Comparison of ENCODE assay signal across 9 cellular contexts in the genomic region with DNA sequence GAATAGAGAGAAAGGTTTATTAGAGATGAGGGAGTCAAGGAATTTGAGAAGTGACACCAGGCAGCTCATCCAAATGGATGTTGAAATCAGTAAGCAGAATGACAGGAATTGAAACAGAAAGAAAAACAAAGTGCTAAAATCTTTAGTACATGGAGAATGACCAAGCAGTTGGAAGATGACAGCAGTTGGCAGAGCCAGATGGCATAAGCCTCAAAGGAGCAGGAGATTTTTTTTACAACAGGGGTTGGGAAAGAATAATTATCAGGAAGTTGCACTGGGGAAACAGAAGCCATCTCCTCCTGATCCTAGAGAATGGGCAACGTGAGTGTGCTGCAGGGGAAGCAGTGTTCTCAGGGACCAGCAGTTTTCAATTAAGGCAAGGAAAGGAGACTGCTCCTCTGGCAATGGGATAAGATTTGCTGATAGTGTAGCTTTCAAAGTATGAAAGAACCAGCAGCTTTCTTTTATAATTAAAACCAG. TPM values are rescaled to one million over a fixed set of nuclear protein-coding genes. Genes with fewer than 3 reads are reported as not detected.
A peak's percentile ranks its signal among the peaks of the same experiment; 100 is the strongest.
DNase-seq lines count a peak whose midpoint lies in the region; ATAC-seq and TF ChIP-seq lines count a peak whose summit lies in the region.
"Had no signal": no experiment of that assay in that cellular context is flagged by ENCODE, and none has a peak within 500 bp of the region (broad histone marks: within the 10 kb centered on the region; RNA-seq: fewer than 3 reads in every experiment).

No MANE protein-coding gene starts in this region.

- H3F3A ChIP-seq in PC-9 (ENCODE audit: insufficient read depth, low read depth): no peaks in the 10 kb centered on the region

- H3K9me2 ChIP-seq in PC-9 (ENCODE audit: insufficient read depth): no peaks in the 10 kb centered on the region

- no peak overlapping the region for H2BK120ac ChIP-seq in mesenchymal stem cell (ENCODE audit: low read depth, low read length)

- no peak overlapping the region for H2AK5ac ChIP-seq in mesenchymal stem cell (ENCODE audit: low read length, severe bottlenecking)

- intact Hi-C loops in PC-9 (cut with micrococcal nuclease; ENCODE audit: unreplicated experiment): no loop called here

- CTCF ChIA-PET in PC-9 (lab: Charles Lee): no interaction called here

- H4K8ac ChIP-seq in mesenchymal stem cell (ENCODE audit: low read length): no peak overlapping the region

- no peaks in the 10 kb centered on the region for H3K79me1 ChIP-seq in mesenchymal stem cell (replicated peaks; ENCODE audit: low read length, poor library complexity, severe bottlenecking)

- H3K79me2 ChIP-seq in PC-9 (ENCODE audit: low read depth): no peaks in the 10 kb centered on the region

- no peaks in the 10 kb centered on the region for H4K20me1 ChIP-seq in PC-9 (ENCODE audit: insufficient read depth)

- H2AFZ ChIP-seq in PC-9 (no peak overlapping the region), mesenchymal stem cell (ENCODE audit: low read depth, low read length) (no peak overlapping the region)

- H3K4ac ChIP-seq in mesenchymal stem cell (ENCODE audit: low read depth in 1 of 2, low read length in 2 of 2): no peak overlapping the region

- no peak for TF ChIP-seq CTCF in PC-9 (conservative IDR thresholded peaks at IDR 0.05)

- no peak overlapping the region for H3K4me3 ChIP-seq in PC-9
- H3K4me3 ChIP-seq in mesenchymal stem cell (ENCODE audit: insufficient read depth in 1 of 2, low read depth in 1 of 2, low read length in 2 of 2): peak overlapping the region in 1 of 2 experiments; percentile 25

- H3K27ac ChIP-seq in PC-9: no peak overlapping the region
- no peak overlapping the region for H3K27ac ChIP-seq in mesenchymal stem cell (ENCODE audit: low read length, poor library complexity, severe bottlenecking)
- H3K27ac ChIP-seq: HL-60 had no signal

- no peak overlapping the region for H2BK15ac ChIP-seq in mesenchymal stem cell (ENCODE audit: low read depth, poor library complexity, severe bottlenecking)

- WGBS in mesenchymal stem cell: 0% methylated on average over 1 of the region's 1 CpG

- no peak overlapping the region for H4K91ac ChIP-seq in mesenchymal stem cell (ENCODE audit: low read length)

- peak overlapping the region; percentile 39 for H3K9ac ChIP-seq in mesenchymal stem cell (ENCODE audit: low read length)

- no peak overlapping the region for H3K18ac ChIP-seq in mesenchymal stem cell (ENCODE audit: low read depth in 1 of 2, low read length in 2 of 2)

- H3K4me2 ChIP-seq in PC-9 (peak overlapping the region; percentile 6; the same call in 1 of the 2 replicates), mesenchymal stem cell (ENCODE audit: low read length, poor library complexity, severe bottlenecking) (no peak overlapping the region)

- no peaks in the 10 kb centered on the region for H3K36me3 ChIP-seq in PC-9 (ENCODE audit: low read depth)
- no peaks in the 10 kb centered on the region for H3K36me3 ChIP-seq in mesenchymal stem cell (ENCODE audit: control insufficient read depth in 1 of 2, insufficient read depth in 2 of 2, low read depth in 1 of 2, low read length in 2 of 2)

- H3K9me3 ChIP-seq in PC-9 (ENCODE audit: insufficient read depth, low read depth): no peaks in the 10 kb centered on the region; the same call in 1 of the 2 replicates
- no peaks in the 10 kb centered on the region for H3K9me3 ChIP-seq in mesenchymal stem cell (ENCODE audit: control insufficient read depth, low read length)

- no peak overlapping the region for H3K14ac ChIP-seq in mesenchymal stem cell (ENCODE audit: low read length in 2 of 2)

- peak; percentile 80 for ATAC-seq in GM21825 (IDR thresholded peaks at IDR 0.05; ENCODE audit: unreplicated experiment)
- no peak for ATAC-seq in HG03159 (IDR thresholded peaks at IDR 0.05; ENCODE audit: unreplicated experiment)

- H3K27me3 ChIP-seq in PC-9 (ENCODE audit: insufficient read depth, low read depth): no peaks in the 10 kb centered on the region
- H3K27me3 ChIP-seq in mesenchymal stem cell (ENCODE audit: control insufficient read depth in 1 of 2, insufficient read depth in 1 of 2, low read length in 2 of 2): peaks cover 9 to 23% of the 10 kb centered on the region in 2 experiments

- H3K4me1 ChIP-seq in PC-9 (replicated peaks; ENCODE audit: insufficient read depth) (no peaks in the 10 kb centered on the region), mesenchymal stem cell (ENCODE audit: control insufficient read depth, insufficient read depth, low read depth, low read length) (no peaks in the 10 kb centered on the region)

- no TSS peak for BruUV-seq in PC-9 (replicated peaks; lab: Mats Ljungman, UMichigan)

- DNase-seq in GM04503 (ENCODE audit: low read depth) (peak; percentile 38), PC-9 (no peak), mesenchymal stem cell (no peak), NCI-H2227 (lab: John Stamatoyannopoulos, UW; ENCODE audit: unreplicated experiment) (no peak), HCEC 1CT (no peak), NCI-H1105 (lab: John Stamatoyannopoulos, UW) (no peak)

- no peak overlapping the region for H2BK5ac ChIP-seq in mesenchymal stem cell (ENCODE audit: low read depth, low read length, poor library complexity, severe bottlenecking)

- no peak overlapping the region for H2BK12ac ChIP-seq in mesenchymal stem cell (ENCODE audit: low read length in 2 of 2)

- no peak overlapping the region for H3K23ac ChIP-seq in mesenchymal stem cell (ENCODE audit: low read length in 2 of 2)

- POLR2A ChIA-PET in PC-9 (lab: Charles Lee; ENCODE audit: unreplicated experiment): no interaction called here

RNA-seq across cellular contexts. Expression of a gene that starts 28.9 kb away (rescaled TPM):
- total RNA-seq in PC-9 (2021): not detected in 2 replicates
- polyA plus RNA-seq in mesenchymal stem cell (2013, experiment 1 of 2): 0.03 TPM
- 0.01 TPM for polyA plus RNA-seq in mesenchymal stem cell (2013, experiment 2 of 2)

RNA-seq across cellular contexts. Expression of a gene that starts 51.5 kb away (rescaled TPM):
- 34.3 and 39.4 TPM in 2 replicates for total RNA-seq in PC-9 (2021)
- polyA plus RNA-seq in mesenchymal stem cell (2013, experiment 1 of 2): 19.5 TPM
- 21.1 TPM for polyA plus RNA-seq in mesenchymal stem cell (2013, experiment 2 of 2)
